23 cellular contexts compared by ENCODE assay signal in genomic region chr11:8932564-8933180, GRCh38. TPM values are rescaled to one million over a fixed set of nuclear protein-coding genes. Genes with fewer than 3 reads are reported as not detected.
DNase-seq lines count a peak whose midpoint lies in the region; ATAC-seq and TF ChIP-seq lines count a peak whose summit lies in the region.
"Had no signal": no experiment of that assay in that cellular context is flagged by ENCODE, and none has a peak within 500 bp of the region (broad histone marks: within the 10 kb centered on the region; RNA-seq: fewer than 3 reads in every experiment).

A gene with protein sequence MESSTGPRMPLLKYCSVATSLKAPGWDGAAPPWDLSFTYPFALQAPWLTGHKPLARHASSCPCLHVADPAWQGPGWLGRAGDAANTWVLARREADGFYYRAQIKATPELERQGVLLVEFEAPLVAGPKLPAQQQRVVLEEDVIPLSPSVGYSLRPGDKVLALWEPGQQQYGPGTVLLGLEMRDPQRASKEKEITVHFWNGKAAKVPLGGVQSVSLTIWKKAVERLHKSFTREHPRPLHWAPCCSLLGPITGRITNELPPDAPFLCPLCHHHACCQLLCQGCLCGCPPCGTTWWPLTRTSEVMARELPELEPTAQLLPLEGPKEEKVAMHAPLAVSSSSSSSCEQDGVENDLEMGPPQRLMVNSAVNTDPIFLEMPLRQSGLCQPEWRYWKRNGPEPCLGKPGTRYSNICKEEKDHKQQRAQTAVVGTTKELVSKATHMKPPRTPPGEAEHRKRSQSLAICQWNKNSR (minus strand): TSS chr11:8932947. CDS start chr11:8932308, 639 bp downstream.

- H3K9me2 ChIP-seq in GM23248 (ENCODE audit: insufficient read depth), result no peaks in the 10 kb centered on the region

- H3F3A ChIP-seq in GM23248 (ENCODE audit: insufficient read depth), result peaks cover 24% of the 10 kb centered on the region

- H3K4me1 ChIP-seq in mammary epithelial cell (ENCODE audit: insufficient read depth, low read length) (peaks cover 17% of the 10 kb centered on the region), GM23248 (ENCODE audit: insufficient read depth) (peaks cover 31% of the 10 kb centered on the region)
- no peaks in the 10 kb centered on the region for H3K4me1 ChIP-seq in effector memory CD4-positive, alpha-beta T cell (ENCODE audit: control insufficient read depth, insufficient read depth, low read length, poor library complexity, severe bottlenecking)

- H3K9me3 ChIP-seq in mammary epithelial cell (replicated peaks; ENCODE audit: insufficient read depth, low read length) (no peaks in the 10 kb centered on the region), GM23248 (ENCODE audit: low read depth) (no peaks in the 10 kb centered on the region)
- no peaks in the 10 kb centered on the region for H3K9me3 ChIP-seq in effector memory CD4-positive, alpha-beta T cell (ENCODE audit: control insufficient read depth, low read length)
- H3K9me3 ChIP-seq: thoracic aorta had no signal

- CTCF ChIA-PET in mammary epithelial cell (lab: Charles Lee; ENCODE audit: low non-redundant PET) (no interaction called here), MCF 10A (lab: Yijun Ruan, JAX) (interaction anchor here (1.5 to 4.2 kb wide), 2 partner anchors 18 to 27 kb away, joined by 4 to 15 read pairs; no protein-coding TSS in a partner anchor)

- TF ChIP-seq CTCF in mammary epithelial cell (conservative IDR thresholded peaks at IDR 0.05 in 1 of 2, IDR thresholded peaks at IDR 0.05 in 1 of 2; ENCODE audit: extremely low read depth in 1 of 2, insufficient read depth in 1 of 2, low read depth in 1 of 2, low read length in 2 of 2) (no peak), MCF 10A (IDR thresholded peaks at IDR 0.05; ENCODE audit: unreplicated experiment) (no peak)

- peaks cover 14% of the 10 kb centered on the region for H3K4me1 Mint-ChIP-seq in MCF 10A (ENCODE audit: insufficient read depth, unreplicated experiment)
- H3K4me1 Mint-ChIP-seq: CD8-positive, alpha-beta memory T cell had no signal

- dilution Hi-C loops in mammary epithelial cell (cut with HindIII; ENCODE audit: low sequenced_read_pairs), result no loop called here

- no peak within 1 kb of the TSS for H3K4me2 ChIP-seq in mammary epithelial cell (ENCODE audit: insufficient read depth, low read depth, low read length)
- H3K4me2 ChIP-seq in GM23248 (ENCODE audit: unreplicated experiment), result no peak within 1 kb of the TSS
- H3K4me2 ChIP-seq: KMS-11 had no signal

- WGBS in mammary epithelial cell (ENCODE audit: low coverage, missing lambda C conversion rate), result 84% methylated on average over 9 of the region's 12 CpGs
- WGBS in GM23248 (ENCODE audit: low coverage in 1 of 2, low lambda C conversion rate in 2 of 2, missing lambda C conversion rate in 2 of 2), 2 experiments, result 89 to 95% methylated on average over 11 to 12 of the region's 12 CpGs

- H3K9ac ChIP-seq in mammary epithelial cell (ENCODE audit: insufficient read depth, low read length) (no peak within 1 kb of the TSS), GM23248 (no peak within 1 kb of the TSS)
- H3K9ac ChIP-seq: KMS-11 had no signal

- no peak within 1 kb of the TSS for H3K4me3 Mint-ChIP-seq in MCF 10A (ENCODE audit: unreplicated experiment)
- H3K4me3 Mint-ChIP-seq: activated B cell treated with CpG ODN at 0.5 μM for 24 hours, brain had no signal

- no peaks in the 10 kb centered on the region for H3K27me3 Mint-ChIP-seq in MCF 10A (ENCODE audit: insufficient read depth, unreplicated experiment)
- H3K27me3 Mint-ChIP-seq: activated B cell treated with CpG ODN at 0.5 μM for 24 hours, brain had no signal

- no peak for DNase-seq in mammary epithelial cell
- DNase-seq in MCF 10A (ENCODE audit: unreplicated experiment), result no peak
- peak; percentile 93 for DNase-seq in NCI-H69 (lab: John Stamatoyannopoulos, UW)
- DNase-seq in islet precursor cell, result peak; percentile 53
- no peak for DNase-seq in NCI-H82 treated with DMSO at 0.1 percent for 48 hours (lab: John Stamatoyannopoulos, UW; ENCODE audit: unreplicated experiment)
- DNase-seq in effector memory CD4-positive, alpha-beta T cell, result no peak
- DNase-seq in GM23248, result no peak
- DNase-seq: activated B cell treated with CpG ODN at 0.5 μM for 24 hours; activated CD4-positive, alpha-beta T cell treated with anti-CD3 and anti-CD28 coated beads, Interleukin-2, amount 50 U/mL, for 48 hours; activated effector memory CD4-positive, alpha-beta T cell treated with anti-CD3 and anti-CD28 coated beads, Interleukin-2, amount 50 U/mL, for 16 hours; CD8-positive, alpha-beta memory T cell; NCI-H2029; retina; stimulated activated naive CD4-positive, alpha-beta T cell had no signal

- H4K20me1 ChIP-seq in mammary epithelial cell (ENCODE audit: insufficient read depth, low read length) (no peaks in the 10 kb centered on the region), GM23248 (ENCODE audit: insufficient read depth) (no peaks in the 10 kb centered on the region)

- POLR2A ChIA-PET in MCF 10A (lab: Yijun Ruan, JAX), result interaction anchor here (1.2 kb wide), 1 partner anchor 9 kb away, joined by 3 read pairs; no protein-coding TSS in a partner anchor

- in situ Hi-C loops in mammary epithelial cell (cut with MboI; ENCODE audit: low sequenced_read_pairs in 2 of 2) (no loop called here), GM23248 (cut with MboI) (no loop called here)

- ATAC-seq in HG03097 (IDR thresholded peaks at IDR 0.05; ENCODE audit: low FRiP score, unreplicated experiment), result no peak

- no peaks in the 10 kb centered on the region for H3K36me3 ChIP-seq in mammary epithelial cell (ENCODE audit: insufficient read depth, low read length)
- no peaks in the 10 kb centered on the region for H3K36me3 ChIP-seq in effector memory CD4-positive, alpha-beta T cell (ENCODE audit: control insufficient read depth, insufficient read depth, low read length)
- no peaks in the 10 kb centered on the region for H3K36me3 ChIP-seq in GM23248 (ENCODE audit: low read depth)
- H3K36me3 ChIP-seq: thoracic aorta had no signal

- intact Hi-C loops in mammary epithelial cell (cut with micrococcal nuclease) (no loop called here), MCF 10A (cut with micrococcal nuclease) (no loop called here)

- H3K79me2 ChIP-seq in mammary epithelial cell (ENCODE audit: insufficient read depth, low read length) (no peaks in the 10 kb centered on the region), GM23248 (ENCODE audit: insufficient read depth) (no peaks in the 10 kb centered on the region)

- H2AFZ ChIP-seq in mammary epithelial cell (ENCODE audit: low read depth, low read length) (peak within 1 kb of the TSS; percentile 35), GM23248 (no peak within 1 kb of the TSS)

- BruUV-seq in mammary epithelial cell (replicated peaks; lab: Mats Ljungman, UMichigan) (no TSS peak), MCF 10A (replicated peaks; lab: Mats Ljungman, UMichigan) (no TSS peak)

- H3K36me3 Mint-ChIP-seq in MCF 10A (ENCODE audit: insufficient read depth, unreplicated experiment), result no peaks in the 10 kb centered on the region
- H3K36me3 Mint-ChIP-seq: brain; CD8-positive, alpha-beta memory T cell had no signal

- H3K9me3 Mint-ChIP-seq in MCF 10A (ENCODE audit: unreplicated experiment), result no peaks in the 10 kb centered on the region
- H3K9me3 Mint-ChIP-seq: activated B cell treated with CpG ODN at 0.5 μM for 24 hours; brain; CD8-positive, alpha-beta memory T cell had no signal

- H3K4me3 ChIP-seq in mammary epithelial cell (replicated peaks in 1 of 3; ENCODE audit: insufficient read depth in 1 of 3, low read depth in 2 of 3, low read length in 3 of 3) (no peak within 1 kb of the TSS), GM23248 (no peak within 1 kb of the TSS)
- no peak within 1 kb of the TSS for H3K4me3 ChIP-seq in effector memory CD4-positive, alpha-beta T cell (ENCODE audit: insufficient read depth, low read depth, low read length, poor library complexity, severe bottlenecking)
- H3K4me3 ChIP-seq: lung, smooth muscle cell, thoracic aorta had no signal

- H3K27ac Mint-ChIP-seq in MCF 10A (ENCODE audit: low read depth, unreplicated experiment), result no peak within 1 kb of the TSS
- H3K27ac Mint-ChIP-seq: activated B cell treated with CpG ODN at 0.5 μM for 24 hours; brain; CD8-positive, alpha-beta memory T cell had no signal

- H3K27ac ChIP-seq in mammary epithelial cell (ENCODE audit: insufficient read depth, low read depth, low read length), result no peak within 1 kb of the TSS
- no peak within 1 kb of the TSS for H3K27ac ChIP-seq in effector memory CD4-positive, alpha-beta T cell (ENCODE audit: insufficient read depth, low read length, poor library complexity, severe bottlenecking)
- H3K27ac ChIP-seq in GM23248, result no peak within 1 kb of the TSS
- H3K27ac ChIP-seq: KMS-11, thoracic aorta had no signal

- H3K27me3 ChIP-seq in mammary epithelial cell (ENCODE audit: insufficient read depth, low read length), result no peaks in the 10 kb centered on the region
- H3K27me3 ChIP-seq in effector memory CD4-positive, alpha-beta T cell (replicated peaks; ENCODE audit: control insufficient read depth, insufficient read depth, low read length, poor library complexity, severe bottlenecking), result no peaks in the 10 kb centered on the region
- no peaks in the 10 kb centered on the region for H3K27me3 ChIP-seq in GM23248 (replicated peaks; ENCODE audit: insufficient read depth)

RNA-seq across cellular contexts. Expression of the gene that starts here (rescaled TPM):
- total RNA-seq in mammary epithelial cell (not detected), MCF 10A (2022) (not detected in 2 replicates)
- polyA plus RNA-seq in mammary epithelial cell (not detected), GM23248 (2016; fragmentation: Nextera tagmentation; extraction: Ambion mirVana) (not detected in 2 replicates)
- polyA minus RNA-seq in mammary epithelial cell, result not detected
- not detected in 2 replicates for total RNA-seq in GM23248 (2014; rRNA removed; shearing (Covaris generic))
- total RNA-seq: activated B cell treated with CpG ODN at 0.5 μM for 24 hours; CD8-positive, alpha-beta memory T cell; kidney epithelial cell; NCI-H460; omental fat pad; smooth muscle cell; thoracic aorta had no signal
- polyA plus RNA-seq: CD8-positive, alpha-beta memory T cell; smooth muscle cell had no signal

Comparison
In these comparisons a context has a peak if more than half of its experiments do, and no peak if none do; other contexts are left out.
1. DNase-seq: peak in NCI-H69 (single experiment) and islet precursor cell (single experiment); none in mammary epithelial cell (single experiment), MCF 10A (single experiment), NCI-H82 treated with DMSO at 0.1 percent for 48 hours (single experiment), effector memory CD4-positive, alpha-beta T cell (0 of 3) and GM23248 (single experiment).